ENCODE assay signal across 20 cellular contexts in genomic region chr5:145979270-145980223, GRCh38. TPM values are rescaled to one million over a fixed set of nuclear protein-coding genes. Genes with fewer than 3 reads are reported as not detected.
A peak's percentile ranks its signal among the peaks of the same experiment; 100 is the strongest.
DNase-seq lines count a peak whose midpoint lies in the region; FAIRE-seq and TF ChIP-seq lines count a peak whose summit lies in the region.
"Had no signal": no experiment of that assay in that cellular context is flagged by ENCODE, and none has a peak within 500 bp of the region (broad histone marks: within the 10 kb centered on the region; RNA-seq: fewer than 3 reads in every experiment).

No MANE protein-coding gene starts in this region.

- intact Hi-C loops in stomach (cut with DNase I; ENCODE audit: low total_unique reads), result no loop called here

- no peak overlapping the region for H3K4me3 ChIP-seq in HUES48 (ENCODE audit: low read depth, low read length)
- H3K4me3 ChIP-seq in astrocyte (ENCODE audit: insufficient read depth, low read depth, low read length), result no peak overlapping the region
- H3K4me3 ChIP-seq in liver (ENCODE audit: low read depth in 1 of 3, low read length in 3 of 3), result peak overlapping the region in 1 of 3 donors; percentile 1
- H3K4me3 ChIP-seq in stomach, result no peak overlapping the region
- H3K4me3 ChIP-seq in neural progenitor cell, result no peak overlapping the region
- H3K4me3 ChIP-seq: sigmoid colon had no signal

- H3K4me3 Mint-ChIP-seq in astrocyte (ENCODE audit: unreplicated experiment) (no peak overlapping the region), neural progenitor cell (no peak overlapping the region)
- H3K4me3 Mint-ChIP-seq: activated naive CD8-positive, alpha-beta T cell treated with anti-CD3 and anti-CD28 coated beads, Interleukin-2, amount 50 U/mL, for 24 hours; T-helper 2 cell treated with Interferon-gamma antibody and Interleukin-4, amounts not matched to agents 5 μg/mL and 100 μg/mL, for 36 hours had no signal

- no peaks in the 10 kb centered on the region for H3K36me3 Mint-ChIP-seq in astrocyte (ENCODE audit: low read depth, unreplicated experiment)
- no peaks in the 10 kb centered on the region for H3K36me3 Mint-ChIP-seq in neural progenitor cell

- H3K9ac ChIP-seq in HUES48 (ENCODE audit: low read depth, low read length), result no peak overlapping the region
- H3K9ac ChIP-seq in astrocyte (ENCODE audit: low read length), result no peak overlapping the region
- no peak overlapping the region for H3K9ac ChIP-seq in liver (ENCODE audit: low read depth in 1 of 2, low read length in 2 of 2)
- no peak overlapping the region for H3K9ac ChIP-seq in neural progenitor cell

- no peaks in the 10 kb centered on the region for H3K9me3 Mint-ChIP-seq in astrocyte (ENCODE audit: unreplicated experiment)
- H3K9me3 Mint-ChIP-seq in neural progenitor cell, result no peaks in the 10 kb centered on the region
- H3K9me3 Mint-ChIP-seq: activated naive CD8-positive, alpha-beta T cell treated with anti-CD3 and anti-CD28 coated beads, Interleukin-2, amount 50 U/mL, for 24 hours; T-helper 2 cell treated with Interferon-gamma antibody and Interleukin-4, amounts not matched to agents 5 μg/mL and 100 μg/mL, for 36 hours had no signal

- H3K4me1 Mint-ChIP-seq in astrocyte (ENCODE audit: low read depth, unreplicated experiment) (peaks cover 48% of the 10 kb centered on the region), neural progenitor cell (peaks cover 11% of the 10 kb centered on the region)

- no peaks in the 10 kb centered on the region for H3K9me3 ChIP-seq in HUES48 (ENCODE audit: control insufficient read depth, insufficient read depth, low read length)
- H3K9me3 ChIP-seq in astrocyte (ENCODE audit: insufficient read depth, low read depth, low read length), result no peaks in the 10 kb centered on the region
- H3K9me3 ChIP-seq in liver (ENCODE audit: control insufficient read depth in 4 of 4, low read length in 3 of 4), result no peaks in the 10 kb centered on the region
- H3K9me3 ChIP-seq in stomach, result no peaks in the 10 kb centered on the region
- H3K9me3 ChIP-seq in neural progenitor cell (ENCODE audit: low read depth), result no peaks in the 10 kb centered on the region
- H3K9me3 ChIP-seq: sigmoid colon had no signal

- H3K36me3 ChIP-seq in HUES48 (ENCODE audit: control insufficient read depth, insufficient read depth, low read length), result no peaks in the 10 kb centered on the region
- no peaks in the 10 kb centered on the region for H3K36me3 ChIP-seq in astrocyte (ENCODE audit: insufficient read depth, low read length)
- no peaks in the 10 kb centered on the region for H3K36me3 ChIP-seq in liver (ENCODE audit: control insufficient read depth in 4 of 4, insufficient read depth in 3 of 4, low read depth in 1 of 4, low read length in 3 of 4)
- H3K36me3 ChIP-seq in stomach, result no peaks in the 10 kb centered on the region
- no peaks in the 10 kb centered on the region for H3K36me3 ChIP-seq in neural progenitor cell
- H3K36me3 ChIP-seq: sigmoid colon had no signal

- H3K79me2 ChIP-seq in astrocyte (ENCODE audit: insufficient read depth, low read length) (no peaks in the 10 kb centered on the region), neural progenitor cell (ENCODE audit: low read depth) (no peaks in the 10 kb centered on the region)

- H4K20me1 ChIP-seq in astrocyte (ENCODE audit: insufficient read depth, low read length), result no peaks in the 10 kb centered on the region
- no peaks in the 10 kb centered on the region for H4K20me1 ChIP-seq in neural progenitor cell (ENCODE audit: low read depth)

- H2AFZ ChIP-seq in astrocyte (ENCODE audit: low read depth, low read length) (no peak overlapping the region), neural progenitor cell (replicated peaks) (no peak overlapping the region)

- TF ChIP-seq CTCF in astrocyte (IDR thresholded peaks at IDR 0.05; ENCODE audit: insufficient read depth, low read depth, low read length) (no peak), liver (IDR thresholded peaks at IDR 0.05; ENCODE audit: low read depth, low read length, missing input control) (no peak), stomach (IDR thresholded peaks at IDR 0.05) (no peak), neural progenitor cell (IDR thresholded peaks at IDR 0.05) (no peak)

- TF ChIP-seq RAD21 in liver (IDR thresholded peaks at IDR 0.05), result peak; percentile 30 to 54

- WGBS in liver, result 31% methylated on average over 7 of the region's 7 CpGs
- WGBS in stomach, 5 donors, result 21 to 35% (median 33%) methylated on average over 7 of the region's 7 CpGs

- TF ChIP-seq EP300 in stomach (IDR thresholded peaks at IDR 0.05), result no peak

- no peaks in the 10 kb centered on the region for H3F3A ChIP-seq in neural progenitor cell (ENCODE audit: low read depth)

- H3K27ac Mint-ChIP-seq in astrocyte (ENCODE audit: unreplicated experiment) (peak overlapping the region; percentile 12), neural progenitor cell (no peak overlapping the region)
- H3K27ac Mint-ChIP-seq: activated naive CD8-positive, alpha-beta T cell treated with anti-CD3 and anti-CD28 coated beads, Interleukin-2, amount 50 U/mL, for 24 hours; T-helper 2 cell treated with Interferon-gamma antibody and Interleukin-4, amounts not matched to agents 5 μg/mL and 100 μg/mL, for 36 hours had no signal

- DNase-seq in astrocyte (ENCODE audit: low read depth) (no peak), stomach (peak; percentile 63), neural progenitor cell (ENCODE audit: low spot score) (no peak), NCI-H2227 (lab: John Stamatoyannopoulos, UW; ENCODE audit: unreplicated experiment) (no peak), substantia nigra (lab: John Stamatoyannopoulos, UW) (no peak)
- DNase-seq: activated naive CD8-positive, alpha-beta T cell treated with anti-CD3 and anti-CD28 coated beads, Interleukin-2, amount 50 U/mL, for 24 hours; central memory CD4-positive, alpha-beta T cell; effector memory CD4-positive, alpha-beta T cell; GDM1; hypothalamus; Kasumi-1; NCI-H1105; NCI-H526 treated with DMSO at 0.1 percent for 48 hours; nucleus accumbens; sigmoid colon had no signal

- H3K27me3 ChIP-seq in HUES48 (ENCODE audit: control insufficient read depth, insufficient read depth, low read length) (no peaks in the 10 kb centered on the region), astrocyte (ENCODE audit: insufficient read depth, low read length) (no peaks in the 10 kb centered on the region), liver (ENCODE audit: control insufficient read depth in 4 of 4, insufficient read depth in 4 of 4, low read length in 3 of 4) (no peaks in the 10 kb centered on the region), stomach (no peaks in the 10 kb centered on the region), neural progenitor cell (no peaks in the 10 kb centered on the region)
- H3K27me3 ChIP-seq: sigmoid colon had no signal

- no peak for FAIRE-seq in astrocyte (lab: Jason Lieb, UNC)
- FAIRE-seq: keratinocyte had no signal

- H3K27ac ChIP-seq in HUES48 (ENCODE audit: low read depth, low read length), result peak overlapping the region; percentile 64
- no peak overlapping the region for H3K27ac ChIP-seq in astrocyte (ENCODE audit: low read depth, low read length)
- peak overlapping the region; percentile 46 to 47 for H3K27ac ChIP-seq in liver (ENCODE audit: low read depth in 1 of 2, low read length in 2 of 2)
- H3K27ac ChIP-seq in stomach, result peak overlapping the region; percentile 50 to 89 (median 74)
- no peak overlapping the region for H3K27ac ChIP-seq in neural progenitor cell
- H3K27ac ChIP-seq in substantia nigra (ENCODE audit: low read depth, low read length, poor library complexity, severe bottlenecking), result no peak overlapping the region
- H3K27ac ChIP-seq: sigmoid colon had no signal

- TF ChIP-seq POLR2A in stomach (IDR thresholded peaks at IDR 0.05), result no peak

- no peaks in the 10 kb centered on the region for H3K27me3 Mint-ChIP-seq in astrocyte (ENCODE audit: low read depth, unreplicated experiment)
- H3K27me3 Mint-ChIP-seq in neural progenitor cell (ENCODE audit: insufficient read depth, low read depth), result peaks cover 4% of the 10 kb centered on the region

- H3K4me2 ChIP-seq in astrocyte (ENCODE audit: low read length), result no peak overlapping the region
- H3K4me2 ChIP-seq in neural progenitor cell, result no peak overlapping the region

- peaks cover 12% of the 10 kb centered on the region for H3K4me1 ChIP-seq in HUES48 (ENCODE audit: control insufficient read depth, insufficient read depth, low read length)
- H3K4me1 ChIP-seq in astrocyte (ENCODE audit: insufficient read depth, low read length), result peaks cover 47% of the 10 kb centered on the region
- H3K4me1 ChIP-seq in liver (ENCODE audit: control insufficient read depth in 4 of 4, insufficient read depth in 4 of 4, low read length in 3 of 4), result peaks cover 9 to 63% (median 49%) of the 10 kb centered on the region in 4 donors
- H3K4me1 ChIP-seq in stomach, result peaks cover 18 to 84% (median 54%) of the 10 kb centered on the region in 4 donors
- H3K4me1 ChIP-seq in neural progenitor cell, result peaks cover 17% of the 10 kb centered on the region
- H3K4me1 ChIP-seq: sigmoid colon had no signal

TF ChIP-seq in liver, 16 proteins besides CTCF, POLR2A, EP300 and RAD21 (continues in another document):
- TF ChIP-seq EGR1 (IDR thresholded peaks at IDR 0.05; ENCODE audit: low read depth in 2 of 2) (no peak), ZBTB33 (IDR thresholded peaks at IDR 0.05) (peak; percentile 52), JUND (IDR thresholded peaks at IDR 0.05) (peak; percentile 56 to 63), SP1 (IDR thresholded peaks at IDR 0.05) (peak; percentile 81), HNF4G (IDR thresholded peaks at IDR 0.05) (peak; percentile 76), GABPA (IDR thresholded peaks at IDR 0.05 in 1 of 2, conservative IDR thresholded peaks at IDR 0.05 in 1 of 2) (no peak)

RNA-seq across cellular contexts. Expression of gene SH3RF2, which starts 43.2 kb away (rescaled TPM):
- total RNA-seq in astrocyte (8.6 and 12.3 TPM in 2 replicates), liver (10 to 100 TPM in 1 of 2 donors, 1 to 10 TPM in 1; 1.9 to 10.5 TPM), stomach (10 to 100 TPM; 35.6 to 62.0 (median 46.9) TPM), neural progenitor cell (ENCODE audit: low replicate concordance) (0.36 and 2.4 TPM in 2 replicates)
- polyA plus RNA-seq in liver (1 to 10 TPM; 1.0 to 7.9 TPM), stomach (10 to 100 TPM; 20.8 to 23.2 (median 23.1) TPM)
- total RNA-seq: activated CD8-positive, alpha-beta memory T cell treated with anti-CD3 and anti-CD28 coated beads for 36 hours had no signal

Comparison
In these comparisons a context has a peak if more than half of its experiments do, and no peak if none do; other contexts are left out.
1. H3K27ac ChIP-seq: peak in HUES48 (single experiment), liver (2 of 2) and stomach (5 of 5); none in astrocyte (single experiment), neural progenitor cell (single experiment) and substantia nigra (single experiment).